ENCODE assay signal across 18 cellular contexts in genomic region chr17:67136191-67137025, GRCh38.
DNase-seq lines count a peak whose midpoint lies in the region; ATAC-seq, FAIRE-seq and TF ChIP-seq lines count a peak whose summit lies in the region.
"Had no signal": no experiment of that assay in that cellular context is flagged by ENCODE, and none has a peak within 500 bp of the region (broad histone marks: within the 10 kb centered on the region; RNA-seq: fewer than 3 reads in every experiment).

No MANE protein-coding gene starts in this region.

- H3K4me1 Mint-ChIP-seq in T-helper 17 cell: peaks cover 27% of the 10 kb centered on the region

- CTCF ChIA-PET in HepG2 (lab: Yijun Ruan, JAX; ENCODE audit: low intra/inter-chr PET ratio, low total read pairs): no interaction called here

- POLR2A ChIA-PET in HepG2 (lab: Yijun Ruan, JAX): no interaction called here

- ATAC-seq in HepG2 (no peak), right lobe of liver (no peak), T-helper 17 cell (no peak), GM21717 (IDR thresholded peaks at IDR 0.05; ENCODE audit: unreplicated experiment) (no peak)
- no peak for ATAC-seq in activated naive CD4-positive, alpha-beta T cell treated with anti-CD3 and anti-CD28 coated beads, Interleukin-2, amount 50 U/mL, for 72 hours
- ATAC-seq: CD8-positive, alpha-beta T cell; K562 had no signal

- TF ChIP-seq EP300 in HepG2 (IDR thresholded peaks at IDR 0.05; ENCODE audit: low read depth in 2 of 2, low read length in 2 of 2): no peak
- TF ChIP-seq EP300 in HepG2 (CRISPR knock-in tag; IDR thresholded peaks at IDR 0.05; ENCODE audit: borderline replicate concordance): no peak

- no peak overlapping the region for H3K9ac ChIP-seq in HepG2 (ENCODE audit: insufficient read depth, low read depth, low read length)
- H3K9ac ChIP-seq: BLaER1 had no signal

- in situ Hi-C loops in HepG2 (cut with HindIII; ENCODE audit: extremely low pct_ligation_motif_present, low pct_unique_long_range_greater_than_20kb): no loop called here

- H2AFZ ChIP-seq in HepG2 (ENCODE audit: low read length): no peak overlapping the region

- 97% methylated on average over 5 of the region's 5 CpGs for WGBS in HepG2 (ENCODE audit: low lambda C conversion rate)
- WGBS in right lobe of liver (ENCODE audit: insufficient coverage, low coverage, low lambda C conversion rate, missing lambda C conversion rate): 90% methylated on average over 5 of the region's 5 CpGs

- no peak overlapping the region for H3K4me3 ChIP-seq in HepG2 (replicated peaks in 1 of 3; ENCODE audit: insufficient read depth in 1 of 3, low read depth in 2 of 3, low read length in 3 of 3)
- no peak overlapping the region for H3K4me3 ChIP-seq in right lobe of liver
- H3K4me3 ChIP-seq: BLaER1, K562 had no signal

- peaks cover 7% of the 10 kb centered on the region for H3K36me3 Mint-ChIP-seq in T-helper 17 cell (ENCODE audit: low read depth)
- H3K36me3 Mint-ChIP-seq in activated naive CD4-positive, alpha-beta T cell treated with anti-CD3 and anti-CD28 coated beads, Interleukin-2, amount 50 U/mL, for 72 hours: peaks cover 11 to 16% of the 10 kb centered on the region in 2 donors

- no TSS peak for BruUV-seq in HepG2 (replicated peaks; lab: Mats Ljungman, UMichigan)

- FAIRE-seq in HepG2 (lab: Jason Lieb, UNC): no peak
- FAIRE-seq: A204.1, GM12892, K562 had no signal

- H3K9me3 ChIP-seq in HepG2 (ENCODE audit: low read length) (no peaks in the 10 kb centered on the region), right lobe of liver (no peaks in the 10 kb centered on the region), T-helper 17 cell (ENCODE audit: control insufficient read depth, low read length, poor library complexity, severe bottlenecking) (no peaks in the 10 kb centered on the region)
- H3K9me3 ChIP-seq: BLaER1 had no signal

- H3K27ac ChIP-seq in HepG2 (ENCODE audit: extremely low read length, insufficient read depth, low read length) (no peak overlapping the region), right lobe of liver (no peak overlapping the region)
- H3K27ac ChIP-seq: BLaER1 had no signal

- H3K27me3 Mint-ChIP-seq in T-helper 17 cell: no peaks in the 10 kb centered on the region

- intact Hi-C loops in HepG2 (cut with micrococcal nuclease; ENCODE audit: unreplicated experiment): no loop called here
- intact Hi-C loops in right lobe of liver (cut with DNase I): no loop called here

- no peaks in the 10 kb centered on the region for H3K79me2 ChIP-seq in HepG2 (ENCODE audit: insufficient read depth, low read length)

- no peak for TF ChIP-seq RAD21 in HepG2 (CRISPR knock-in tag; IDR thresholded peaks at IDR 0.05)

- peaks cover 24 to 56% of the 10 kb centered on the region in 2 experiments for H3K36me3 ChIP-seq in HepG2 (replicated peaks in 1 of 2; ENCODE audit: control insufficient read depth in 1 of 2, insufficient read depth in 2 of 2, low read length in 2 of 2)
- H3K36me3 ChIP-seq in right lobe of liver: peaks cover 0 to 40% (median 2%) of the 10 kb centered on the region in 4 donors

- TF ChIP-seq POLR2A in HepG2 (IDR thresholded peaks at IDR 0.05; ENCODE audit: insufficient read depth in 1 of 2, low read depth in 2 of 2, low read length in 2 of 2) (no peak), right lobe of liver (IDR thresholded peaks at IDR 0.05) (no peak)

- H3K4me3 Mint-ChIP-seq in T-helper 17 cell: no peak overlapping the region
- H3K4me3 Mint-ChIP-seq: CD8-positive, alpha-beta T cell had no signal

- H3K27me3 ChIP-seq in HepG2 (ENCODE audit: control insufficient read depth in 1 of 2, insufficient read depth in 2 of 2, low read length in 2 of 2) (no peaks in the 10 kb centered on the region), right lobe of liver (no peaks in the 10 kb centered on the region)
- H3K27me3 ChIP-seq: BLaER1 had no signal

- no peak for DNase-seq in HepG2 (ENCODE audit: low spot score)
- no peak for DNase-seq in right lobe of liver
- DNase-seq in T-helper 17 cell: no peak
- peak; percentile 35 for DNase-seq in fibroblast of peridontal ligament (ENCODE audit: extremely low read depth)
- DNase-seq in activated naive CD4-positive, alpha-beta T cell treated with anti-CD3 and anti-CD28 coated beads, Interleukin-2, amount 50 U/mL, for 72 hours (ENCODE audit: low spot score in 2 of 2): no peak
- DNase-seq in hippocampal formation (lab: John Stamatoyannopoulos, UW): no peak
- no peak for DNase-seq in GM20000 (ENCODE audit: low spot score)
- DNase-seq: CD8-positive, alpha-beta T cell; GF-D8; GOT3; NCI-H1417 treated with DMSO at 0.1 percent for 48 hours; NCI-H1930; SIG-M5 had no signal

- H3K4me1 ChIP-seq in HepG2 (ENCODE audit: insufficient read depth, low read length): peaks cover 7% of the 10 kb centered on the region
- peaks cover 0 to 5% (median 0%) of the 10 kb centered on the region in 4 donors for H3K4me1 ChIP-seq in right lobe of liver
- H3K4me1 ChIP-seq: BLaER1 had no signal

- H3K9me3 Mint-ChIP-seq in activated naive CD4-positive, alpha-beta T cell treated with anti-CD3 and anti-CD28 coated beads, Interleukin-2, amount 50 U/mL, for 72 hours: no peaks in the 10 kb centered on the region
- H3K9me3 Mint-ChIP-seq: CD8-positive, alpha-beta T cell had no signal

- H3K27ac Mint-ChIP-seq in T-helper 17 cell: peak overlapping the region; percentile 84
- H3K27ac Mint-ChIP-seq in activated naive CD4-positive, alpha-beta T cell treated with anti-CD3 and anti-CD28 coated beads, Interleukin-2, amount 50 U/mL, for 72 hours: no peak overlapping the region
- H3K27ac Mint-ChIP-seq: CD8-positive, alpha-beta T cell had no signal

- TF ChIP-seq CTCF in HepG2 (CRISPR knock-in tag; IDR thresholded peaks at IDR 0.05) (no peak), right lobe of liver (IDR thresholded peaks at IDR 0.05) (no peak), GM20000 (IDR thresholded peaks at IDR 0.05; ENCODE audit: extremely low read depth, missing control alignments) (no peak)

- H4K20me1 ChIP-seq in HepG2 (ENCODE audit: insufficient read depth, low read length): peaks cover 4% of the 10 kb centered on the region; the same call in 1 of the 2 replicates

- no peak overlapping the region for H3K4me2 ChIP-seq in HepG2 (ENCODE audit: low read depth, low read length)
- H3K4me2 ChIP-seq: BLaER1 had no signal

TF ChIP-seq in HepG2, 621 proteins besides CTCF, POLR2A, EP300 and RAD21:
- TF ChIP-seq ATF6 (CRISPR knock-in tag; conservative IDR thresholded peaks at IDR 0.05) (no peak), ZHX1 (CRISPR knock-in tag; IDR thresholded peaks at IDR 0.05; ENCODE audit: low read depth) (no peak), CEBPB (IDR thresholded peaks at IDR 0.05; ENCODE audit: borderline replicate concordance, low read depth, low read length) (peak; percentile 66)
